10 cellular contexts compared by ENCODE assay signal in genomic region chr16:67394271-67395104, GRCh38. TPM values are rescaled to one million over a fixed set of nuclear protein-coding genes. Genes with fewer than 3 reads are reported as not detected.
DNase-seq lines count a peak whose midpoint lies in the region; TF ChIP-seq lines count a peak whose summit lies in the region.
"Had no signal": no experiment of that assay in that cellular context is flagged by ENCODE, and none has a peak within 500 bp of the region (broad histone marks: within the 10 kb centered on the region; RNA-seq: fewer than 3 reads in every experiment).

No MANE protein-coding gene starts in this region.

- peak; percentile 84 for DNase-seq in H7
- DNase-seq in activated T-helper 1 cell treated with anti-CD3 and anti-CD28 coated beads, Interleukin-12 subunit alpha, Interleukin-12 subunit beta, Interleukin-2, Interleukin-4 antibody, amounts not matched to agents 30 ng/mL and 10 ng/mL and 1 ng/mL, durations not matched to agents 14 hours and 24 hours and 36 hours (ENCODE audit: low spot score): no peak
- DNase-seq in iPS DF 6.9 (ENCODE audit: low read depth, low spot score): no peak
- no peak for DNase-seq in smooth muscle cell (lab: John Stamatoyannopoulos, UW; ENCODE audit: unreplicated experiment)
- no peak for DNase-seq in GOT3 (lab: John Stamatoyannopoulos, UW)
- DNase-seq in DMS153 treated with DMSO at 0.1 percent for 48 hours (lab: John Stamatoyannopoulos, UW; ENCODE audit: unreplicated experiment): no peak
- DNase-seq in posterior vena cava (ENCODE audit: low spot score): no peak
- DNase-seq in NCI-H345 treated with DMSO at 0.1 percent for 48 hours (lab: John Stamatoyannopoulos, UW; ENCODE audit: unreplicated experiment): no peak
- DNase-seq: PC-9 had no signal

- H3K27me3 ChIP-seq in H7 (ENCODE audit: control insufficient read depth, insufficient read depth, low read length) (peaks cover 43% of the 10 kb centered on the region), iPS DF 6.9 (ENCODE audit: control insufficient read depth, insufficient read depth, low read length) (peaks cover 29% of the 10 kb centered on the region), smooth muscle cell (ENCODE audit: low read depth) (peaks cover 13% of the 10 kb centered on the region)

- no peak overlapping the region for H3K9ac ChIP-seq in smooth muscle cell (ENCODE audit: low read depth)

- H3K27me3 Mint-ChIP-seq in activated T-helper 1 cell treated with anti-CD3 and anti-CD28 coated beads, Interleukin-12 subunit alpha, Interleukin-12 subunit beta, Interleukin-2, Interleukin-4 antibody, amounts not matched to agents 30 ng/mL and 10 ng/mL and 1 ng/mL, durations not matched to agents 14 hours and 24 hours and 36 hours (ENCODE audit: insufficient read depth): peaks cover 33% of the 10 kb centered on the region

- H3K27ac ChIP-seq in iPS DF 6.9 (ENCODE audit: low read length): no peak overlapping the region
- peak overlapping the region; percentile 11 for H3K27ac ChIP-seq in smooth muscle cell (ENCODE audit: low read depth)
- H3K27ac ChIP-seq: PC-9 had no signal

- no peaks in the 10 kb centered on the region for H3F3A ChIP-seq in smooth muscle cell (ENCODE audit: low read depth)

- intact Hi-C loops in activated T-helper 1 cell treated with anti-CD3 and anti-CD28 coated beads, Interleukin-12 subunit alpha, Interleukin-12 subunit beta, Interleukin-2, Interleukin-4 antibody, amounts not matched to agents 30 ng/mL and 10 ng/mL and 1 ng/mL, durations not matched to agents 14 hours and 24 hours and 36 hours (cut with micrococcal nuclease): loop anchor here (5.0 kb wide), 1 partner anchor 42 kb away; no protein-coding TSS in a partner anchor
- intact Hi-C loops in posterior vena cava (cut with DNase I): no loop called here

- no peaks in the 10 kb centered on the region for H3K79me2 ChIP-seq in smooth muscle cell (ENCODE audit: low read depth)

- peaks cover 6% of the 10 kb centered on the region for H3K4me1 Mint-ChIP-seq in activated T-helper 1 cell treated with anti-CD3 and anti-CD28 coated beads, Interleukin-12 subunit alpha, Interleukin-12 subunit beta, Interleukin-2, Interleukin-4 antibody, amounts not matched to agents 30 ng/mL and 10 ng/mL and 1 ng/mL, durations not matched to agents 14 hours and 24 hours and 36 hours (ENCODE audit: low read depth)

- no peaks in the 10 kb centered on the region for H3K36me3 Mint-ChIP-seq in activated T-helper 1 cell treated with anti-CD3 and anti-CD28 coated beads, Interleukin-12 subunit alpha, Interleukin-12 subunit beta, Interleukin-2, Interleukin-4 antibody, amounts not matched to agents 30 ng/mL and 10 ng/mL and 1 ng/mL, durations not matched to agents 14 hours and 24 hours and 36 hours (ENCODE audit: low read depth)
- H3K36me3 Mint-ChIP-seq: activated naive CD4-positive, alpha-beta T cell treated with anti-CD3 and anti-CD28 coated beads, Interleukin-2, amount 50 U/mL, for 72 hours had no signal

- peak overlapping the region; percentile 57 for H2AFZ ChIP-seq in smooth muscle cell (ENCODE audit: low read depth)
- H2AFZ ChIP-seq: PC-9 had no signal

- H3K27ac Mint-ChIP-seq in activated T-helper 1 cell treated with anti-CD3 and anti-CD28 coated beads, Interleukin-12 subunit alpha, Interleukin-12 subunit beta, Interleukin-2, Interleukin-4 antibody, amounts not matched to agents 30 ng/mL and 10 ng/mL and 1 ng/mL, durations not matched to agents 14 hours and 24 hours and 36 hours: peak overlapping the region; percentile 48

- H3K4me2 ChIP-seq in smooth muscle cell: peak overlapping the region; percentile 88

- H3K4me3 Mint-ChIP-seq in activated T-helper 1 cell treated with anti-CD3 and anti-CD28 coated beads, Interleukin-12 subunit alpha, Interleukin-12 subunit beta, Interleukin-2, Interleukin-4 antibody, amounts not matched to agents 30 ng/mL and 10 ng/mL and 1 ng/mL, durations not matched to agents 14 hours and 24 hours and 36 hours: no peak overlapping the region

- H3K36me3 ChIP-seq in H7 (replicated peaks; ENCODE audit: control insufficient read depth, insufficient read depth, low read length) (no peaks in the 10 kb centered on the region), iPS DF 6.9 (ENCODE audit: control insufficient read depth, insufficient read depth, low read length) (no peaks in the 10 kb centered on the region), smooth muscle cell (ENCODE audit: low read depth) (no peaks in the 10 kb centered on the region)

- H4K20me1 ChIP-seq in smooth muscle cell (ENCODE audit: low read depth): no peaks in the 10 kb centered on the region

- no peaks in the 10 kb centered on the region for H3K9me3 Mint-ChIP-seq in activated T-helper 1 cell treated with anti-CD3 and anti-CD28 coated beads, Interleukin-12 subunit alpha, Interleukin-12 subunit beta, Interleukin-2, Interleukin-4 antibody, amounts not matched to agents 30 ng/mL and 10 ng/mL and 1 ng/mL, durations not matched to agents 14 hours and 24 hours and 36 hours
- H3K9me3 Mint-ChIP-seq: activated naive CD4-positive, alpha-beta T cell treated with anti-CD3 and anti-CD28 coated beads, Interleukin-2, amount 50 U/mL, for 72 hours had no signal

- TF ChIP-seq CTCF in smooth muscle cell (IDR thresholded peaks at IDR 0.05; ENCODE audit: borderline replicate concordance, insufficient read depth, poor library complexity, severe bottlenecking): no peak

- peaks cover 13% of the 10 kb centered on the region for H3K4me1 ChIP-seq in iPS DF 6.9 (ENCODE audit: control insufficient read depth, insufficient read depth, low read length)
- H3K4me1 ChIP-seq in smooth muscle cell (ENCODE audit: low read depth): peaks cover 25% of the 10 kb centered on the region

- WGBS in iPS DF 6.9 (ENCODE audit: insufficient coverage, insufficient read length): no CpG with 5 or more reads among the region's 84 CpGs
- 11% methylated on average over 61 of the region's 84 CpGs for WGBS in smooth muscle cell (ENCODE audit: low lambda C conversion rate)

- H3K4me3 ChIP-seq in H7 (ENCODE audit: insufficient read depth, low read depth, low read length) (peak overlapping the region; percentile 31; the same call in 1 of the 2 replicates), iPS DF 6.9 (ENCODE audit: low read length) (peak overlapping the region; percentile 3; the same call in 1 of the 2 replicates), smooth muscle cell (peak overlapping the region; percentile 41)
- H3K4me3 ChIP-seq: PC-9 had no signal

- no peaks in the 10 kb centered on the region for H3K9me3 ChIP-seq in iPS DF 6.9 (ENCODE audit: control insufficient read depth, insufficient read depth, low read length)
- H3K9me3 ChIP-seq in smooth muscle cell (replicated peaks; ENCODE audit: low read depth): no peaks in the 10 kb centered on the region

RNA-seq across cellular contexts. Expression of gene TPPP3, which starts 1.2 kb away (rescaled TPM):
- total RNA-seq in H7 (2014; rRNA removed; shearing (Covaris generic)): 0.44 and 0.80 TPM in 2 replicates
- not detected in 2 replicates for total RNA-seq in activated T-helper 1 cell treated with anti-CD3 and anti-CD28 coated beads, Interleukin-12 subunit alpha, Interleukin-12 subunit beta, Interleukin-2, Interleukin-4 antibody, amounts not matched to agents 30 ng/mL and 10 ng/mL and 1 ng/mL, durations not matched to agents 14 hours and 24 hours and 36 hours
- total RNA-seq in smooth muscle cell (1.9 TPM in 2 replicates), posterior vena cava (10 to 100 TPM in 1 of 2 donors, 1 to 10 TPM in 1; 8.2 to 39.3 TPM)
- polyA plus RNA-seq in smooth muscle cell: 1.3 and 2.7 TPM in 2 replicates
- total RNA-seq: activated naive CD4-positive, alpha-beta T cell treated with anti-CD3 and anti-CD28 coated beads, Interleukin-2, amount 50 U/mL, for 72 hours had no signal

RNA-seq across cellular contexts. Expression of gene ZDHHC1, which starts 21.8 kb away (rescaled TPM):
- total RNA-seq in H7 (2014; rRNA removed; shearing (Covaris generic)): 8.0 and 10.3 TPM in 2 replicates
- 0.76 and 0.88 TPM in 2 replicates for total RNA-seq in activated T-helper 1 cell treated with anti-CD3 and anti-CD28 coated beads, Interleukin-12 subunit alpha, Interleukin-12 subunit beta, Interleukin-2, Interleukin-4 antibody, amounts not matched to agents 30 ng/mL and 10 ng/mL and 1 ng/mL, durations not matched to agents 14 hours and 24 hours and 36 hours
- total RNA-seq in smooth muscle cell (7.1 and 7.9 TPM in 2 replicates), posterior vena cava (10 to 100 TPM; 10.7 to 11.3 TPM)
- polyA plus RNA-seq in smooth muscle cell: 14.2 and 15.7 TPM in 2 replicates

RNA-seq across cellular contexts. Expression of gene HSD11B2, which starts 36.4 kb away (rescaled TPM):
- 25.1 and 35.1 TPM in 2 replicates for total RNA-seq in H7 (2014; rRNA removed; shearing (Covaris generic))
- total RNA-seq in activated T-helper 1 cell treated with anti-CD3 and anti-CD28 coated beads, Interleukin-12 subunit alpha, Interleukin-12 subunit beta, Interleukin-2, Interleukin-4 antibody, amounts not matched to agents 30 ng/mL and 10 ng/mL and 1 ng/mL, durations not matched to agents 14 hours and 24 hours and 36 hours: 3.6 and 5.0 TPM in 2 replicates
- total RNA-seq in smooth muscle cell (not detected in 2 replicates), posterior vena cava (1 to 10 TPM in 1 of 2 donors, under 1 TPM in 1; 0.43 to 3.2 TPM)
- not detected in 2 replicates for polyA plus RNA-seq in smooth muscle cell
